35 cellular contexts compared by ENCODE assay signal in the genomic region with DNA sequence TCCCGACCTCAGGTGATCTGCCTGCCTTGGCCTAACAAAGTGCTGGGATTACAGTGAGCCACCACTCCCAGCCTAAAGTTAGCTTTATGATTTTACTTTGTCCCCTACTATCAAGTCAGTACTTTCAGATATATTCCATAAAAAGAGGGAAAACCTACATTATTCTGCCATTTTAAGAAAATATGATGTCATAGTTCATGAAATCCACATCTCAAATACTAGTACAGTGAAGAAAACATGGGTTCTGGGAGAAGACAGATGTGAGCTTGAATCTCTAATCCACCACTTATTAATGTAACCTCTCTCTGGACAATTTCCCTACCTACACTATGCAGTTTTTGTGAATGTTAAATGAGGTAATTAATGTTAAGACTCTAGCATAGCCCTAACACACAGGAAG.
A peak's percentile ranks its signal among the peaks of the same experiment; 100 is the strongest.
DNase-seq lines count a peak whose midpoint lies in the region; ATAC-seq, FAIRE-seq and TF ChIP-seq lines count a peak whose summit lies in the region.
"Had no signal": no experiment of that assay in that cellular context is flagged by ENCODE, and none has a peak within 500 bp of the region (broad histone marks: within the 10 kb centered on the region; RNA-seq: fewer than 3 reads in every experiment).

No MANE protein-coding gene starts in this region.

- in situ Hi-C loops in HepG2 (cut with HindIII; ENCODE audit: extremely low pct_ligation_motif_present, low pct_unique_long_range_greater_than_20kb): no loop called here

- CTCF ChIA-PET in HepG2 (lab: Yijun Ruan, JAX; ENCODE audit: low intra/inter-chr PET ratio, low total read pairs) (no interaction called here), HEK293 (lab: Yijun Ruan, JAX) (interaction anchor here (0.6 kb wide), 1 partner anchor 111 kb away, joined by 8 read pairs; no protein-coding TSS in a partner anchor)

- BruUV-seq in HepG2 (replicated peaks; lab: Mats Ljungman, UMichigan): no TSS peak

- no peak for FAIRE-seq in HepG2 (lab: Jason Lieb, UNC)
- FAIRE-seq: A204.1, A549, D721Med had no signal

- WGBS in HepG2 (ENCODE audit: low lambda C conversion rate): 0% methylated on average over 1 of the region's 1 CpG
- WGBS in right lobe of liver (ENCODE audit: insufficient coverage, low coverage, low lambda C conversion rate, missing lambda C conversion rate): no CpG with 5 or more reads among the region's 1 CpG
- WGBS in smooth muscle cell (ENCODE audit: low lambda C conversion rate): 100% methylated on average over 1 of the region's 1 CpG

- no peaks in the 10 kb centered on the region for H4K20me1 ChIP-seq in HepG2 (ENCODE audit: insufficient read depth, low read length)
- no peaks in the 10 kb centered on the region for H4K20me1 ChIP-seq in smooth muscle cell (ENCODE audit: low read depth)
- H4K20me1 ChIP-seq: BLaER1; BLaER1 treated with 17β-estradiol and CSF1 and Interleukin-3, amounts not matched to agents 10 nM and 100 nM had no signal

- no peaks in the 10 kb centered on the region for H3K79me2 ChIP-seq in HepG2 (ENCODE audit: insufficient read depth, low read length)
- H3K79me2 ChIP-seq in smooth muscle cell (ENCODE audit: low read depth): no peaks in the 10 kb centered on the region

- intact Hi-C loops in HepG2 (cut with micrococcal nuclease; ENCODE audit: unreplicated experiment) (no loop called here), right lobe of liver (cut with DNase I) (no loop called here)

- no peaks in the 10 kb centered on the region for H3K27me3 Mint-ChIP-seq in neural crest cell (ENCODE audit: low read depth)
- H3K27me3 Mint-ChIP-seq: B cell; CD4-positive, alpha-beta T cell; CD4-positive, CD25-positive, alpha-beta regulatory T cell; CD8-positive, alpha-beta memory T cell had no signal

- H3K27me3 ChIP-seq in HepG2 (ENCODE audit: control insufficient read depth in 1 of 2, insufficient read depth in 2 of 2, low read length in 2 of 2) (no peaks in the 10 kb centered on the region), right lobe of liver (no peaks in the 10 kb centered on the region), smooth muscle cell (ENCODE audit: low read depth) (no peaks in the 10 kb centered on the region)
- H3K27me3 ChIP-seq: BE2C; BLaER1; BLaER1 treated with 17β-estradiol and CSF1 and Interleukin-3, amounts not matched to agents 10 nM and 100 nM had no signal

- no peaks in the 10 kb centered on the region for H3F3A ChIP-seq in smooth muscle cell (ENCODE audit: low read depth)

- H3K4me2 ChIP-seq in HepG2 (ENCODE audit: low read depth, low read length) (no peak overlapping the region), smooth muscle cell (no peak overlapping the region)
- H3K4me2 ChIP-seq: A549; BLaER1; BLaER1 treated with 17β-estradiol and CSF1 and Interleukin-3, amounts not matched to agents 10 nM and 100 nM had no signal

- no peak overlapping the region for H3K27ac ChIP-seq in HepG2 (ENCODE audit: extremely low read length, insufficient read depth, low read length)
- no peak overlapping the region for H3K27ac ChIP-seq in right lobe of liver
- H3K27ac ChIP-seq in HEK293 (ENCODE audit: extremely low read depth, low read depth, low read length): no peak overlapping the region
- no peak overlapping the region for H3K27ac ChIP-seq in smooth muscle cell (ENCODE audit: low read depth)
- H3K27ac ChIP-seq: 22Rv1; A549; BLaER1; BLaER1 treated with 17β-estradiol and CSF1 and Interleukin-3, amounts not matched to agents 10 nM and 100 nM; C4-2B had no signal

- H3K9me3 ChIP-seq in HepG2 (ENCODE audit: low read length) (no peaks in the 10 kb centered on the region), right lobe of liver (no peaks in the 10 kb centered on the region), HEK293 (ENCODE audit: control insufficient read depth, insufficient read depth, low read depth, low read length) (no peaks in the 10 kb centered on the region), smooth muscle cell (replicated peaks; ENCODE audit: low read depth) (no peaks in the 10 kb centered on the region)
- H3K9me3 ChIP-seq: BE2C, Caco-2 had no signal

- H2AFZ ChIP-seq in HepG2 (ENCODE audit: low read length): no peak overlapping the region
- no peak overlapping the region for H2AFZ ChIP-seq in smooth muscle cell (ENCODE audit: low read depth)

- no peak for TF ChIP-seq RAD21 in HepG2 (CRISPR knock-in tag; IDR thresholded peaks at IDR 0.05)

- ATAC-seq in HepG2 (no peak), right lobe of liver (no peak), GM18517 (IDR thresholded peaks at IDR 0.05; ENCODE audit: unreplicated experiment) (no peak)
- ATAC-seq: A549; CD8-positive, alpha-beta T cell had no signal

- H3K4me3 ChIP-seq in HepG2 (replicated peaks in 1 of 3; ENCODE audit: insufficient read depth in 1 of 3, low read depth in 2 of 3, low read length in 3 of 3): no peak overlapping the region
- H3K4me3 ChIP-seq in right lobe of liver: no peak overlapping the region
- H3K4me3 ChIP-seq in HEK293 (ENCODE audit: low read depth, low read length): no peak overlapping the region
- no peak overlapping the region for H3K4me3 ChIP-seq in smooth muscle cell
- H3K4me3 ChIP-seq: A549; BLaER1; BLaER1 treated with 17β-estradiol and CSF1 and Interleukin-3, amounts not matched to agents 10 nM and 100 nM had no signal

- TF ChIP-seq CTCF in HepG2 (CRISPR knock-in tag; IDR thresholded peaks at IDR 0.05) (no peak), right lobe of liver (IDR thresholded peaks at IDR 0.05) (no peak), HEK293 (tag by site-specific recombination; IDR thresholded peaks at IDR 0.05) (no peak), neural crest cell (conservative IDR thresholded peaks at IDR 0.05) (no peak), smooth muscle cell (IDR thresholded peaks at IDR 0.05; ENCODE audit: borderline replicate concordance, insufficient read depth, poor library complexity, severe bottlenecking) (no peak)

- H3K36me3 Mint-ChIP-seq in neural crest cell (ENCODE audit: low read depth): peaks cover 32% of the 10 kb centered on the region
- H3K36me3 Mint-ChIP-seq: CD14-positive monocyte; CD4-positive, alpha-beta memory T cell; CD4-positive, CD25-positive, alpha-beta regulatory T cell; CD8-positive, alpha-beta memory T cell; CD8-positive, alpha-beta T cell had no signal

- no peak for TF ChIP-seq EP300 in HepG2 (IDR thresholded peaks at IDR 0.05; ENCODE audit: low read depth in 2 of 2, low read length in 2 of 2)
- TF ChIP-seq EP300 in HepG2 (CRISPR knock-in tag; IDR thresholded peaks at IDR 0.05; ENCODE audit: borderline replicate concordance): no peak

- peak overlapping the region; percentile 45 for H3K27ac Mint-ChIP-seq in neural crest cell (ENCODE audit: unreplicated experiment)
- H3K27ac Mint-ChIP-seq: B cell; CD14-positive monocyte; CD4-positive, alpha-beta memory T cell; CD4-positive, alpha-beta T cell; CD4-positive, CD25-positive, alpha-beta regulatory T cell; CD8-positive, alpha-beta memory T cell; CD8-positive, alpha-beta T cell had no signal

- H3K4me1 Mint-ChIP-seq in neural crest cell: peaks cover 16% of the 10 kb centered on the region
- H3K4me1 Mint-ChIP-seq: B cell; CD14-positive monocyte; CD4-positive, alpha-beta memory T cell; CD4-positive, CD25-positive, alpha-beta regulatory T cell; CD8-positive, alpha-beta memory T cell had no signal

- no peaks in the 10 kb centered on the region for H3K36me3 ChIP-seq in HepG2 (replicated peaks in 1 of 2; ENCODE audit: control insufficient read depth in 1 of 2, insufficient read depth in 2 of 2, low read length in 2 of 2)
- H3K36me3 ChIP-seq in right lobe of liver: no peaks in the 10 kb centered on the region
- no peaks in the 10 kb centered on the region for H3K36me3 ChIP-seq in HEK293 (ENCODE audit: control insufficient read depth in 2 of 2, insufficient read depth in 1 of 2, low read length in 2 of 2)
- no peaks in the 10 kb centered on the region for H3K36me3 ChIP-seq in smooth muscle cell (ENCODE audit: low read depth)
- H3K36me3 ChIP-seq: BE2C; BLaER1; BLaER1 treated with 17β-estradiol and CSF1 and Interleukin-3, amounts not matched to agents 10 nM and 100 nM had no signal

- H3K9me3 Mint-ChIP-seq in neural crest cell: peaks cover 11% of the 10 kb centered on the region
- H3K9me3 Mint-ChIP-seq: CD4-positive, alpha-beta T cell; CD8-positive, alpha-beta T cell had no signal

- no peaks in the 10 kb centered on the region for H3K4me1 ChIP-seq in HepG2 (ENCODE audit: insufficient read depth, low read length)
- H3K4me1 ChIP-seq in right lobe of liver: no peaks in the 10 kb centered on the region
- no peaks in the 10 kb centered on the region for H3K4me1 ChIP-seq in HEK293 (ENCODE audit: control insufficient read depth, insufficient read depth, low read length)
- H3K4me1 ChIP-seq in smooth muscle cell (ENCODE audit: low read depth): no peaks in the 10 kb centered on the region
- H3K4me1 ChIP-seq: BE2C; BLaER1; BLaER1 treated with 17β-estradiol and CSF1 and Interleukin-3, amounts not matched to agents 10 nM and 100 nM; Caco-2 had no signal

- POLR2A ChIA-PET in HepG2 (lab: Yijun Ruan, JAX): no interaction called here
- POLR2A ChIA-PET in HEK293 (lab: Yijun Ruan, JAX): no interaction called here

- TF ChIP-seq POLR2A in HepG2 (IDR thresholded peaks at IDR 0.05; ENCODE audit: insufficient read depth in 1 of 2, low read depth in 2 of 2, low read length in 2 of 2) (no peak), right lobe of liver (IDR thresholded peaks at IDR 0.05) (no peak)

- DNase-seq in HepG2 (ENCODE audit: low spot score) (no peak), right lobe of liver (no peak), neural crest cell (ENCODE audit: low read depth, low spot score) (no peak), smooth muscle cell (lab: John Stamatoyannopoulos, UW; ENCODE audit: unreplicated experiment) (no peak)
- DNase-seq: 8988T; ACHN; AML-193; BE2C; C1 segment of cervical spinal cord; Caco-2; Calu3; CD4-positive, alpha-beta memory T cell; CD4-positive, alpha-beta T cell; CD4-positive, CD25-positive, alpha-beta regulatory T cell; CD8-positive, alpha-beta memory T cell; CD8-positive, alpha-beta T cell; COR-L47; DMS 273 treated with DMSO at 0.1 percent for 48 hours; DMS153; DMS53; DMS79; DMS79 treated with DMSO at 0.1 percent for 48 hours; DND-41; EL had no signal

- H3K4me3 Mint-ChIP-seq in neural crest cell: no peak overlapping the region
- H3K4me3 Mint-ChIP-seq: B cell; CD14-positive monocyte; CD4-positive, alpha-beta memory T cell; CD4-positive, alpha-beta T cell; CD4-positive, CD25-positive, alpha-beta regulatory T cell; CD8-positive, alpha-beta memory T cell; CD8-positive, alpha-beta T cell had no signal

- H3K9ac ChIP-seq in HepG2 (ENCODE audit: insufficient read depth, low read depth, low read length): no peak overlapping the region
- no peak overlapping the region for H3K9ac ChIP-seq in smooth muscle cell (ENCODE audit: low read depth)
- H3K9ac ChIP-seq: BLaER1; BLaER1 treated with 17β-estradiol and CSF1 and Interleukin-3, amounts not matched to agents 10 nM and 100 nM had no signal

TF ChIP-seq in HepG2, 621 proteins besides CTCF, POLR2A, EP300 and RAD21 (continues in another document):
- TF ChIP-seq ELF1 (CRISPR knock-in tag; IDR thresholded peaks at IDR 0.05): no peak
